1 cellular context compared by ENCODE assay signal in genomic region chr14:100025111-100025510, GRCh38.
A peak's percentile ranks its signal among the peaks of the same experiment; 100 is the strongest.
TF ChIP-seq lines count a peak whose summit lies in the region.

No MANE protein-coding gene starts in this region.

TF ChIP-seq in HEK293, 187 proteins besides CTCF, POLR2A, EP300 and RAD21 (continued from another document):
- TF ChIP-seq ATF2 (tag by site-specific recombination; IDR thresholded peaks at IDR 0.05; ENCODE audit: low read depth) (no peak), ZNF416 (tag by site-specific recombination; IDR thresholded peaks at IDR 0.05) (no peak), ZFP69B (tag by site-specific recombination; IDR thresholded peaks at IDR 0.05) (no peak), SP2 (tag by site-specific recombination; IDR thresholded peaks at IDR 0.05) (no peak), ZNF837 (tag by site-specific recombination; IDR thresholded peaks at IDR 0.05) (no peak), ZFP41 (tag by site-specific recombination; IDR thresholded peaks at IDR 0.05; ENCODE audit: borderline replicate concordance) (no peak), ZNF16 (tag by site-specific recombination; IDR thresholded peaks at IDR 0.05; ENCODE audit: low read depth) (no peak), ZXDB (tag by site-specific recombination; IDR thresholded peaks at IDR 0.05) (no peak), ZNF292 (tag by site-specific recombination; IDR thresholded peaks at IDR 0.05; ENCODE audit: borderline replicate concordance, low read depth) (no peak), ZNF202 (tag by site-specific recombination; IDR thresholded peaks at IDR 0.05; ENCODE audit: borderline replicate concordance) (no peak), ZSCAN23 (tag by site-specific recombination; IDR thresholded peaks at IDR 0.05) (no peak), ZNF24 (tag by site-specific recombination; IDR thresholded peaks at IDR 0.05) (no peak), ZBTB21 (tag by site-specific recombination; IDR thresholded peaks at IDR 0.05) (no peak), ZNF174 (tag by site-specific recombination; IDR thresholded peaks at IDR 0.05) (no peak), ZNF600 (tag by site-specific recombination; IDR thresholded peaks at IDR 0.05) (peak; percentile 92), EGR2 (tag by site-specific recombination; IDR thresholded peaks at IDR 0.05; ENCODE audit: low read depth) (peak; percentile 87), KLF10 (tag by site-specific recombination; IDR thresholded peaks at IDR 0.05) (no peak), PRDM4 (tag by site-specific recombination; IDR thresholded peaks at IDR 0.05) (no peak), ZNF341 (tag by site-specific recombination; IDR thresholded peaks at IDR 0.05; ENCODE audit: low read depth) (peak; percentile 82), ZNF214 (tag by site-specific recombination; IDR thresholded peaks at IDR 0.05; ENCODE audit: borderline replicate concordance) (no peak), ZNF830 (tag by site-specific recombination; IDR thresholded peaks at IDR 0.05; ENCODE audit: low read depth) (no peak), ZNF335 (tag by site-specific recombination; conservative IDR thresholded peaks at IDR 0.05) (no peak), GFI1B (tag by site-specific recombination; IDR thresholded peaks at IDR 0.05) (no peak), ZNF670 (tag by site-specific recombination; IDR thresholded peaks at IDR 0.05; ENCODE audit: low read depth) (no peak), PATZ1 (tag by site-specific recombination; IDR thresholded peaks at IDR 0.05) (0 out of 2 replicates have a peak, but pooled peaks have one; percentile 19), TSHZ1 (tag by site-specific recombination; IDR thresholded peaks at IDR 0.05; ENCODE audit: borderline replicate concordance) (no peak), ZNF266 (tag by site-specific recombination; IDR thresholded peaks at IDR 0.05; ENCODE audit: low read depth) (no peak), GLIS2 (tag by site-specific recombination; IDR thresholded peaks at IDR 0.05) (no peak), PRDM10 (tag by site-specific recombination; IDR thresholded peaks at IDR 0.05) (0 out of 2 replicates have a peak, but pooled peaks have one; percentile 28), KLF1 (tag by site-specific recombination; IDR thresholded peaks at IDR 0.05) (0 out of 2 replicates have a peak, but pooled peaks have one; percentile 9), MEIS1 (CRISPR knock-in tag; IDR thresholded peaks at IDR 0.05; ENCODE audit: borderline replicate concordance) (no peak), ZNF19 (tag by site-specific recombination; IDR thresholded peaks at IDR 0.05; ENCODE audit: low read depth) (no peak)
- TF ChIP-seq, protein P1, sequence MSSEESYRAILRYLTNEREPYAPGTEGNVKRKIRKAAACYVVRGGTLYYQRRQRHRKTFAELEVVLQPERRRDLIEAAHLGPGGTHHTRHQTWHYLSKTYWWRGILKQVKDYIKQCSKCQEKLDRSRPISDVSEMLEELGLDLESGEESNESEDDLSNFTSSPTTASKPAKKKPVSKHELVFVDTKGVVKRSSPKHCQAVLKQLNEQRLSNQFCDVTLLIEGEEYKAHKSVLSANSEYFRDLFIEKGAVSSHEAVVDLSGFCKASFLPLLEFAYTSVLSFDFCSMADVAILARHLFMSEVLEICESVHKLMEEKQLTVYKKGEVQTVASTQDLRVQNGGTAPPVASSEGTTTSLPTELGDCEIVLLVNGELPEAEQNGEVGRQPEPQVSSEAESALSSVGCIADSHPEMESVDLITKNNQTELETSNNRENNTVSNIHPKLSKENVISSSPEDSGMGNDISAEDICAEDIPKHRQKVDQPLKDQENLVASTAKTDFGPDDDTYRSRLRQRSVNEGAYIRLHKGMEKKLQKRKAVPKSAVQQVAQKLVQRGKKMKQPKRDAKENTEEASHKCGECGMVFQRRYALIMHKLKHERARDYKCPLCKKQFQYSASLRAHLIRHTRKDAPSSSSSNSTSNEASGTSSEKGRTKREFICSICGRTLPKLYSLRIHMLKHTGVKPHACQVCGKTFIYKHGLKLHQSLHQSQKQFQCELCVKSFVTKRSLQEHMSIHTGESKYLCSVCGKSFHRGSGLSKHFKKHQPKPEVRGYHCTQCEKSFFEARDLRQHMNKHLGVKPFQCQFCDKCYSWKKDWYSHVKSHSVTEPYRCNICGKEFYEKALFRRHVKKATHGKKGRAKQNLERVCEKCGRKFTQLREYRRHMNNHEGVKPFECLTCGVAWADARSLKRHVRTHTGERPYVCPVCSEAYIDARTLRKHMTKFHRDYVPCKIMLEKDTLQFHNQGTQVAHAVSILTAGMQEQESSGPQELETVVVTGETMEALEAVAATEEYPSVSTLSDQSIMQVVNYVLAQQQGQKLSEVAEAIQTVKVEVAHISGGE (tag by site-specific recombination; conservative IDR thresholded peaks at IDR 0.05; ENCODE audit: low read depth), result no peak
- TF ChIP-seq, protein P2, sequence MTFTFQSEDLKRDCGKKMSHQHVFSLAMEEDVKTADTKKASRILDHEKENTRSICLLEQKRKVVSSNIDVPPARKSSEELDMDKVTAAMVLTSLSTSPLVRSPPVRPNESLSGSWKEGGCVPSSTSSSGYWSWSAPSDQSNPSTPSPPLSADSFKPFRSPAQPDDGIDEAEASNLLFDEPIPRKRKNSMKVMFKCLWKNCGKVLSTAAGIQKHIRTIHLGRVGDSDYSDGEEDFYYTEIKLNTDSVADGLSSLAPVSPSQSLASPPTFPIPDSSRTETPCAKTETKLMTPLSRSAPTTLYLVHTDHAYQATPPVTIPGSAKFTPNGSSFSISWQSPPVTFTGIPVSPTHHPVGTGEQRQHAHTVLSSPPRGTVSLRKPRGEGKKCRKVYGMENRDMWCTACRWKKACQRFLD (tag by site-specific recombination; IDR thresholded peaks at IDR 0.05), result no peak
